ENCODE assay signal across 16 cellular contexts in the genomic region with DNA sequence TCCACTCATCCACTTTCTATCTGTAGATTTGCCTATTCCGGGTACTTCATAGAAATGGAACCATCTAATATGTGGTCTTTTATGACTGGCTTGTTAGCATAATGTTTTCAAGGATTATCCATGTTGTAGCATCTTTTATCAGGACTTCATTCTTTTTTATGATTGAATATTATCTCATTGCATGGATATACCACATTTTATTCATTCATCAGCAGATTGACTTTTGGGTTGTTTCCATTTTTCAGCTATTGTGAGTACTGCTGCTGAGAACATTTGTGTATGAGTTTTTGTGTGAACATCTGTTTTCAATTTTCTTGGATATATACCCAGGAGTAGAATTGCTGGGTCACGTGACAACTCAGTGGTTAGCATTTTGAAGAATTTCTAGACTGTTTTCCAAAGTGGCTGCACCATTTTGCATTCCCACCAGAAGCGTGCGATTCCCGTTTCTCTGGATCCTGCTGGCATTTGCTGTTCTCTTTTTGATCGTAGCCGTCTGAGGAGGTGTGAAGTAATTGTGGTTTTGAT. TPM values are rescaled to one million over a fixed set of nuclear protein-coding genes. Genes with fewer than 3 reads are reported as not detected.
DNase-seq lines count a peak whose midpoint lies in the region; ATAC-seq and TF ChIP-seq lines count a peak whose summit lies in the region.
"Had no signal": no experiment of that assay in that cellular context is flagged by ENCODE, and none has a peak within 500 bp of the region (broad histone marks: within the 10 kb centered on the region; RNA-seq: fewer than 3 reads in every experiment).

No MANE protein-coding gene starts in this region.

- peaks cover 74% of the 10 kb centered on the region for H3K36me3 ChIP-seq in left ventricle myocardium inferior
- H3K36me3 ChIP-seq in right atrium auricular region = peaks cover 46% of the 10 kb centered on the region

- peak overlapping the region; percentile 19 for H3K4me3 Mint-ChIP-seq in type B pancreatic cell
- no peak overlapping the region for H3K4me3 Mint-ChIP-seq in activated T-cell treated with anti-CD3 and anti-CD28 coated beads, Interleukin-2, amount 50 U/mL, for 4 hours
- H3K4me3 Mint-ChIP-seq: H9 had no signal

- H3K27me3 ChIP-seq in left ventricle myocardium inferior (ENCODE audit: low read depth) (no peaks in the 10 kb centered on the region), right atrium auricular region (no peaks in the 10 kb centered on the region)
- H3K27me3 ChIP-seq: BE2C had no signal

- H3K27me3 Mint-ChIP-seq in type B pancreatic cell = no peaks in the 10 kb centered on the region
- no peaks in the 10 kb centered on the region for H3K27me3 Mint-ChIP-seq in activated T-cell treated with anti-CD3 and anti-CD28 coated beads, Interleukin-2, amount 50 U/mL, for 4 hours (ENCODE audit: low read depth)

- H3K4me3 ChIP-seq in left ventricle myocardium inferior = no peak overlapping the region
- no peak overlapping the region for H3K4me3 ChIP-seq in right atrium auricular region

- DNase-seq in left ventricle myocardium inferior (no peak), left cardiac atrium (no peak), amniotic stem cell (lab: John Stamatoyannopoulos, UW) (peak; percentile 71), right atrium auricular region (ENCODE audit: low spot score) (no peak), type B pancreatic cell (ENCODE audit: extremely low spot score, unreplicated experiment) (no peak), T-helper 1 cell (no peak), NCI-H1930 (lab: John Stamatoyannopoulos, UW) (no peak)
- DNase-seq in activated T-cell treated with anti-CD3 and anti-CD28 coated beads, Interleukin-2, amount 50 U/mL, for 4 hours = no peak
- DNase-seq: activated CD4-positive, alpha-beta T cell treated with anti-CD3 and anti-CD28 coated beads for 48 hours; BE2C; caudate nucleus; H9; stimulated activated CD4-positive, alpha-beta T cell treated with anti-CD3 and anti-CD28 coated beads, Interleukin-4, amount 100 ng/mL, for 24 hours; stimulated activated naive CD4-positive, alpha-beta T cell; SW 1271 had no signal

- H3K9me3 ChIP-seq in left ventricle myocardium inferior (replicated peaks) (no peaks in the 10 kb centered on the region), right atrium auricular region (no peaks in the 10 kb centered on the region)
- H3K9me3 ChIP-seq: BE2C had no signal

- H3K4me1 ChIP-seq in left ventricle myocardium inferior (peaks cover 100% of the 10 kb centered on the region), right atrium auricular region (peaks cover 0 to 92% of the 10 kb centered on the region in 2 donors)

- intact Hi-C loops in left ventricle myocardium inferior (cut with micrococcal nuclease) = no loop called here
- intact Hi-C loops in left cardiac atrium (cut with DNase I) = no loop called here

- no peak for ATAC-seq in left cardiac atrium
- no peak for ATAC-seq in activated T-cell treated with anti-CD3 and anti-CD28 coated beads, Interleukin-2, amount 50 U/mL, for 4 hours

- H3K27ac Mint-ChIP-seq in type B pancreatic cell = peak overlapping the region; percentile 13
- H3K27ac Mint-ChIP-seq: activated T-helper 2 cell treated with anti-CD3 and anti-CD28 coated beads, Interferon-gamma antibody, Interleukin-2, Interleukin-4, amounts not matched to agents 10 μg/mL and 5 μg/mL and 100 μg/mL, durations not matched to agents 14 hours and 24 hours and 36 hours had no signal

- H3K36me3 Mint-ChIP-seq in type B pancreatic cell = peaks cover 34% of the 10 kb centered on the region
- H3K36me3 Mint-ChIP-seq in activated T-cell treated with anti-CD3 and anti-CD28 coated beads, Interleukin-2, amount 50 U/mL, for 4 hours (ENCODE audit: insufficient read depth) = peaks cover 26% of the 10 kb centered on the region

- H3K9me3 Mint-ChIP-seq in type B pancreatic cell = no peaks in the 10 kb centered on the region
- H3K9me3 Mint-ChIP-seq in activated T-cell treated with anti-CD3 and anti-CD28 coated beads, Interleukin-2, amount 50 U/mL, for 4 hours = no peaks in the 10 kb centered on the region
- H3K9me3 Mint-ChIP-seq: activated T-helper 2 cell treated with anti-CD3 and anti-CD28 coated beads, Interferon-gamma antibody, Interleukin-2, Interleukin-4, amounts not matched to agents 10 μg/mL and 5 μg/mL and 100 μg/mL, durations not matched to agents 14 hours and 24 hours and 36 hours; H9 had no signal

- H3K4me1 Mint-ChIP-seq in type B pancreatic cell (ENCODE audit: unreplicated experiment) = peaks cover 27% of the 10 kb centered on the region
- no peaks in the 10 kb centered on the region for H3K4me1 Mint-ChIP-seq in activated T-cell treated with anti-CD3 and anti-CD28 coated beads, Interleukin-2, amount 50 U/mL, for 4 hours (ENCODE audit: low read depth)

- H3K27ac ChIP-seq in left ventricle myocardium inferior (replicated peaks) = peak overlapping the region; percentile 96
- H3K27ac ChIP-seq in right atrium auricular region = peak overlapping the region; percentile 84 to 90

- TF ChIP-seq CTCF in left ventricle myocardium inferior (IDR thresholded peaks at IDR 0.05; ENCODE audit: borderline replicate concordance) (no peak), right atrium auricular region (IDR thresholded peaks at IDR 0.05) (no peak), type B pancreatic cell (conservative IDR thresholded peaks at IDR 0.05) (no peak)

RNA-seq across cellular contexts. Expression of a gene that starts 8.9 kb away (rescaled TPM):
- total RNA-seq in left ventricle myocardium inferior (2.0 TPM), left cardiac atrium (1 to 10 TPM; 5.8 to 6.5 TPM), right atrium auricular region (10 to 100 TPM in 1 of 2 donors, 1 to 10 TPM in 1; 4.0 to 10.6 TPM), type B pancreatic cell (ENCODE audit: low replicate concordance) (2.6 and 9.5 TPM in 2 replicates)
- 1 to 10 TPM; 5.7 to 7.1 (median 6.9) TPM for total RNA-seq in activated T-cell treated with anti-CD3 and anti-CD28 coated beads, Interleukin-2, amount 50 U/mL, for 4 hours

RNA-seq across cellular contexts. Expression of a gene that starts 27.8 kb away (rescaled TPM):
- 22.0 TPM for total RNA-seq in left ventricle myocardium inferior
- 10 to 100 TPM; 15.0 TPM for total RNA-seq in left cardiac atrium
- 10 to 100 TPM; 10.6 to 15.5 TPM for total RNA-seq in right atrium auricular region
- total RNA-seq in type B pancreatic cell (ENCODE audit: low replicate concordance) = 19.6 and 32.1 TPM in 2 replicates
- 1 to 10 TPM; 2.0 to 3.3 (median 2.4) TPM for total RNA-seq in activated T-cell treated with anti-CD3 and anti-CD28 coated beads, Interleukin-2, amount 50 U/mL, for 4 hours

RNA-seq across cellular contexts. Expression of a gene that starts 43.1 kb away (rescaled TPM):
- total RNA-seq in left ventricle myocardium inferior = 52.0 TPM
- 10 to 100 TPM; 46.6 to 54.8 TPM for total RNA-seq in left cardiac atrium
- total RNA-seq in right atrium auricular region = 10 to 100 TPM; 41.4 to 45.9 TPM
- 99.5 and 159 TPM in 2 replicates for total RNA-seq in type B pancreatic cell (ENCODE audit: low replicate concordance)
- 100 to 1,000 TPM; 105 to 128 (median 109) TPM for total RNA-seq in activated T-cell treated with anti-CD3 and anti-CD28 coated beads, Interleukin-2, amount 50 U/mL, for 4 hours

RNA-seq across cellular contexts. Expression of a gene that starts 57.3 kb away (rescaled TPM):
- total RNA-seq in left ventricle myocardium inferior (16.9 TPM), left cardiac atrium (10 to 100 TPM in 1 of 2 donors, 1 to 10 TPM in 1; 5.6 to 10.0 TPM), right atrium auricular region (10 to 100 TPM in 1 of 2 donors, 1 to 10 TPM in 1; 2.2 to 12.3 TPM), type B pancreatic cell (ENCODE audit: low replicate concordance) (17.8 and 31.6 TPM in 2 replicates)
- total RNA-seq in activated T-cell treated with anti-CD3 and anti-CD28 coated beads, Interleukin-2, amount 50 U/mL, for 4 hours = 1 to 10 TPM in 1 of 3 donors, under 1 TPM in 2; 0.65 to 2.2 (median 0.69) TPM
